In the genomic region with DNA sequence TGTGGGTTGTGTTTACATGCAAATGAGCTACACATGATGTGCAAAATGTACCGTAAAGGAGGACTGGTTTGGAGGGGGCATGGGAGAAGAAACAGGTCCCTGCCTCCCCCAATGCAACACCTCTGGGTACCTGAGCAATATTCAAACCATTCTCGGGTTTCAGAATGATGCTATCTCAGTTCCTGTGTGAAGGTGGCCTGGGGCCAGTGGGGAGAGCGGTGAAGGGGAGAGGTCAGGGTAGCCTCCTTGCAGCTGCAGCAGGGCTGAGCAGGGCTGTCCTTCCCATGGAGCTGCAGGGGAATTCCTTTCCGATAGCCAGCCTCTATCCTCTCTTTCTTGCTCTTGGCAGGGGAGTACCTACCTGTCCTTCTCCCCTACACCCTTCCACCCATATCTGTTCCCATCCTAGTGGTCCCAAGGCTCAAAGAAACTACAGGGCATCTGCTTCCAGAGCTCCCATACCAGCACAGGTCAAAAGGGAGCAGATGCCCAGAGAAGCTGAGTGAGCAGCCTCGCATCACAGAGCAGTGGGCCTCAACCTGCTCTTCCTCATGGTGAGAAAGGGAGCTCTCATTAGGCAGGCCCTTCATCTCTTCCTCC, we compare ENCODE assay signal across 8 cellular contexts. TPM values are rescaled to one million over a fixed set of nuclear protein-coding genes. Genes with fewer than 3 reads are reported as not detected.
DNase-seq lines count a peak whose midpoint lies in the region; ATAC-seq, FAIRE-seq and TF ChIP-seq lines count a peak whose summit lies in the region.

No MANE protein-coding gene starts in this region.

- peak overlapping the region; percentile 75 to 98 (median 90) for H3K27ac Mint-ChIP-seq in CD4-positive, alpha-beta memory T cell
- peak overlapping the region; percentile 99 for H3K27ac Mint-ChIP-seq in stimulated activated effector memory CD8-positive, alpha-beta T cell treated with anti-CD3 and anti-CD28 coated beads, Interleukin-12 subunit alpha, Interleukin-12 subunit beta, amount 100 ng/mL, for 72 hours

- peaks cover 44% of the 10 kb centered on the region for H4K20me1 ChIP-seq in K562 (replicated peaks; ENCODE audit: control insufficient read depth, insufficient read depth, low read length)

- H3K4me3 Mint-ChIP-seq in CD4-positive, alpha-beta memory T cell = peak overlapping the region; percentile 62 to 95 (median 78)
- peak overlapping the region; percentile 85 for H3K4me3 Mint-ChIP-seq in stimulated activated effector memory CD8-positive, alpha-beta T cell treated with anti-CD3 and anti-CD28 coated beads, Interleukin-12 subunit alpha, Interleukin-12 subunit beta, amount 100 ng/mL, for 72 hours

- no peaks in the 10 kb centered on the region for H3K9me3 ChIP-seq in CD4-positive, alpha-beta memory T cell (ENCODE audit: control insufficient read depth in 1 of 2, low read length in 2 of 2)
- H3K9me3 ChIP-seq in K562 (replicated peaks; ENCODE audit: control insufficient read depth, insufficient read depth, low read depth, low read length) = no peaks in the 10 kb centered on the region

- CTCF ChIA-PET in CD4-positive, alpha-beta memory T cell (lab: Charles Lee; ENCODE audit: partially characterized antibody) = interaction anchor here (0.6 to 14.7 kb wide), 5 partner anchors 7 to 103 kb away, joined by 3 to 257 read pairs (median 4); a partner anchor contains a TSS
- CTCF ChIA-PET in K562 (lab: Yijun Ruan, JAX; ENCODE audit: low intra/inter-chr PET ratio) = no interaction called here

- no peak for TF ChIP-seq CTCF in K562 (IDR thresholded peaks at IDR 0.05 in 2 of 3, conservative IDR thresholded peaks at IDR 0.05 in 1 of 3; ENCODE audit: insufficient read depth in 2 of 3, low read depth in 1 of 3, low read length in 3 of 3)

- H3K27me3 Mint-ChIP-seq in CD4-positive, alpha-beta memory T cell = no peaks in the 10 kb centered on the region

- H3K27me3 ChIP-seq in CD4-positive, alpha-beta memory T cell (ENCODE audit: insufficient read depth, low read length) = no peaks in the 10 kb centered on the region
- H3K27me3 ChIP-seq in K562 (ENCODE audit: control insufficient read depth in 2 of 2, insufficient read depth in 2 of 2, low read length in 2 of 2) = no peaks in the 10 kb centered on the region

- TF ChIP-seq EP300 in K562 (IDR thresholded peaks at IDR 0.05; ENCODE audit: low read length) = no peak

- H2AFZ ChIP-seq in K562 (ENCODE audit: low read depth, low read length) = no peak overlapping the region

- in situ Hi-C loops in K562 (cut with MboI) = no loop called here

- H3K9me1 ChIP-seq in K562 (ENCODE audit: control insufficient read depth, insufficient read depth, low read length) = peaks cover 17% of the 10 kb centered on the region

- no peak for TF ChIP-seq RAD21 in K562 (CRISPR knock-in tag; conservative IDR thresholded peaks at IDR 0.05 in 1 of 2, IDR thresholded peaks at IDR 0.05 in 1 of 2)

- intact Hi-C loops in CD4-positive, alpha-beta memory T cell (cut with micrococcal nuclease) = loop anchor here (1.0 kb wide), 1 partner anchor 13 kb away; no protein-coding TSS in a partner anchor
- intact Hi-C loops in K562 (cut with micrococcal nuclease) = loop anchor here (1.0 to 10.0 kb wide), 2 partner anchors 12 to 56 kb away; a partner anchor contains a TSS

- H3K4me2 ChIP-seq in K562 (ENCODE audit: insufficient read depth, low read length) = no peak overlapping the region; the same call in 1 of the 2 replicates

- 68% methylated on average over 5 of the region's 5 CpGs for WGBS in K562 (ENCODE audit: insufficient coverage, low coverage, missing lambda C conversion rate)

- peak overlapping the region; percentile 51 for H3K27ac ChIP-seq in CD4-positive, alpha-beta memory T cell (ENCODE audit: low read depth, low read length)
- no peak overlapping the region for H3K27ac ChIP-seq in K562 (ENCODE audit: extremely low read depth, low read depth, low read length)

- H3K4me3 ChIP-seq in CD4-positive, alpha-beta memory T cell (ENCODE audit: low read length in 2 of 2) = peak overlapping the region in 1 of 2 donors; percentile 19
- no peak overlapping the region for H3K4me3 ChIP-seq in K562

- H3K9ac ChIP-seq in K562 (ENCODE audit: insufficient read depth in 1 of 2, low read depth in 2 of 2, low read length in 2 of 2) = peak overlapping the region in 1 of 2 experiments; percentile 86; a peak in 2 of 4 replicates

- peaks cover 0 to 39% of the 10 kb centered on the region in 2 donors for H3K36me3 Mint-ChIP-seq in CD4-positive, alpha-beta memory T cell
- H3K36me3 Mint-ChIP-seq in stimulated activated effector memory CD8-positive, alpha-beta T cell treated with anti-CD3 and anti-CD28 coated beads, Interleukin-12 subunit alpha, Interleukin-12 subunit beta, amount 100 ng/mL, for 72 hours = peaks cover 43% of the 10 kb centered on the region

- H3K4me1 ChIP-seq in CD4-positive, alpha-beta memory T cell (ENCODE audit: insufficient read depth, low read length) = peaks cover 98% of the 10 kb centered on the region
- H3K4me1 ChIP-seq in K562 (replicated peaks in 1 of 2; ENCODE audit: control insufficient read depth in 2 of 2, insufficient read depth in 2 of 2, low read length in 2 of 2) = peaks cover 52 to 55% of the 10 kb centered on the region in 2 experiments

- peaks cover 8% of the 10 kb centered on the region for H3K36me3 ChIP-seq in CD4-positive, alpha-beta memory T cell (ENCODE audit: insufficient read depth, low read length)
- no peaks in the 10 kb centered on the region; the same call in 2 of the 3 replicates for H3K36me3 ChIP-seq in K562 (ENCODE audit: control insufficient read depth, insufficient read depth, low read length)

- TF ChIP-seq POLR2A in K562 (conservative IDR thresholded peaks at IDR 0.05) = no peak

- peaks cover 0 to 2% (median 0%) of the 10 kb centered on the region in 8 donors for H3K9me3 Mint-ChIP-seq in CD4-positive, alpha-beta memory T cell
- no peaks in the 10 kb centered on the region for H3K9me3 Mint-ChIP-seq in stimulated activated effector memory CD8-positive, alpha-beta T cell treated with anti-CD3 and anti-CD28 coated beads, Interleukin-12 subunit alpha, Interleukin-12 subunit beta, amount 100 ng/mL, for 72 hours

- H3K79me2 ChIP-seq in K562 (ENCODE audit: control insufficient read depth, insufficient read depth, low read length) = peaks cover 71% of the 10 kb centered on the region

- FAIRE-seq in GM19239 (lab: Jason Lieb, UNC) = peak; percentile 94
- no peak for FAIRE-seq in K562 (lab: Jason Lieb, UNC)

- ATAC-seq in HG03196 (IDR thresholded peaks at IDR 0.05; ENCODE audit: unreplicated experiment) = peak; percentile 51
- ATAC-seq in K562 = no peak
- peak; percentile 78 for ATAC-seq in stimulated activated effector memory CD8-positive, alpha-beta T cell treated with anti-CD3 and anti-CD28 coated beads, Interleukin-12 subunit alpha, Interleukin-12 subunit beta, amount 100 ng/mL, for 72 hours

- BruUV-seq in K562 (replicated peaks; lab: Mats Ljungman, UMichigan) = no TSS peak

- DNase-seq in CD4-positive, alpha-beta memory T cell = no peak
- DNase-seq in GM19239 (ENCODE audit: insufficient read length, low spot score) = peak; percentile 71
- DNase-seq in K562 (ENCODE audit: extremely low read depth in 1 of 4, low spot score in 3 of 4) = no peak
- DNase-seq in stimulated activated effector memory CD8-positive, alpha-beta T cell treated with anti-CD3 and anti-CD28 coated beads, Interleukin-12 subunit alpha, Interleukin-12 subunit beta, amount 100 ng/mL, for 72 hours (ENCODE audit: low spot score in 2 of 2) = peak in 1 of 2 donors; percentile 78
- DNase-seq in middle frontal gyrus (ENCODE audit: extremely low spot score, low spot score) = no peak
- DNase-seq in NCI-H774 (lab: John Stamatoyannopoulos, UW) = no peak
- no peak for DNase-seq in iPS-NIHi11 (ENCODE audit: low spot score)

- H3K4me1 Mint-ChIP-seq in CD4-positive, alpha-beta memory T cell = peaks cover 71 to 96% (median 82%) of the 10 kb centered on the region in 4 donors
- H3K4me1 Mint-ChIP-seq in stimulated activated effector memory CD8-positive, alpha-beta T cell treated with anti-CD3 and anti-CD28 coated beads, Interleukin-12 subunit alpha, Interleukin-12 subunit beta, amount 100 ng/mL, for 72 hours = peaks cover 94% of the 10 kb centered on the region

- POLR2A ChIA-PET in CD4-positive, alpha-beta memory T cell (lab: Charles Lee; ENCODE audit: partially characterized antibody) = interaction anchor here (0.9 to 14.5 kb wide), 5 partner anchors 8 to 105 kb away, joined by 3 to 376 read pairs (median 6); a partner anchor contains a TSS
- POLR2A ChIA-PET in K562 (lab: Yijun Ruan, JAX) = interaction anchor here (0.5 to 7.3 kb wide), 2 partner anchors 12 to 93 kb away, joined by 3 to 62 read pairs; a partner anchor contains a TSS

TF ChIP-seq in K562, 482 proteins besides CTCF, POLR2A, EP300 and RAD21:
- TF ChIP-seq ZNF146 (CRISPR knock-in tag; IDR thresholded peaks at IDR 0.05; ENCODE audit: unreplicated experiment) (no peak), ZFP36 (IDR thresholded peaks at IDR 0.05; ENCODE audit: low read depth, low read length, partially characterized antibody) (peak; percentile 4)

RNA-seq across cellular contexts. Expression of a gene that starts 11.9 kb away (rescaled TPM):
- 10 to 100 TPM; 65.0 to 69.6 TPM for total RNA-seq in CD4-positive, alpha-beta memory T cell
- 10 to 100 TPM in 1 of 2 donors, 1 to 10 TPM in 1; 4.2 to 13.8 TPM for polyA plus RNA-seq in CD4-positive, alpha-beta memory T cell
- 11.7 and 23.2 TPM in 2 replicates for total RNA-seq in K562 (2011; cell fraction: chromatin; rRNA removed; ENCODE audit: low replicate concordance)
- total RNA-seq in K562 (2011; cell fraction: nucleolus; rRNA removed) = 10.0 and 13.7 TPM in 2 replicates
- 14.1 and 18.8 TPM in 2 replicates for total RNA-seq in K562 (2011; cell fraction: nucleoplasm; rRNA removed)
- 5.4 and 6.5 TPM in 2 replicates for total RNA-seq in K562 (2014; rRNA removed)
- 1.3 and 1.7 TPM in 2 replicates for total RNA-seq in K562 (2014; rRNA removed; fragmentation: Illumina TruSeq; extraction: Trizol)
- total RNA-seq in K562 (2015; rRNA removed; fragmentation: Illumina TruSeq; extraction: Trizol) = 2.6 and 2.7 TPM in 2 replicates
- total RNA-seq in K562 (2021) = 13.8 and 19.5 TPM in 2 replicates
- polyA plus RNA-seq in K562 (2011; rRNA removed) = 2.2 and 4.6 TPM in 2 replicates
- polyA plus RNA-seq in K562 (2011; cell fraction: cytosol; rRNA removed) = 3.8 and 6.0 TPM in 2 replicates
- 8.5 and 14.0 TPM in 2 replicates for polyA plus RNA-seq in K562 (2011; cell fraction: nucleus; rRNA removed)
- 8.7 and 11.3 TPM in 2 replicates for polyA plus RNA-seq in K562 (2012)
- polyA plus RNA-seq in K562 (2014; fragmentation: Illumina TruSeq; extraction: Trizol) = 5.0 and 8.2 TPM in 2 replicates
- under 1 TPM; 0.10 TPM for polyA plus RNA-seq in K562 (2014; fragmentation: Nextera tagmentation; extraction: Ambion mirVana)
- 6.0 and 8.2 TPM in 2 replicates for polyA plus RNA-seq in K562 (2014; rRNA removed)
- polyA minus RNA-seq in K562 (2011; rRNA and poly(A)+ RNA removed) = 2.8 and 3.4 TPM in 2 replicates
- polyA minus RNA-seq in K562 (2011; cell fraction: cytosol; rRNA and poly(A)+ RNA removed) = 3.1 and 5.6 TPM in 2 replicates
- 4.6 and 7.7 TPM in 2 replicates for polyA minus RNA-seq in K562 (2011; cell fraction: nucleus; rRNA and poly(A)+ RNA removed)
